Comparison of ENCODE assay signal across 2 cellular contexts in the genomic region with DNA sequence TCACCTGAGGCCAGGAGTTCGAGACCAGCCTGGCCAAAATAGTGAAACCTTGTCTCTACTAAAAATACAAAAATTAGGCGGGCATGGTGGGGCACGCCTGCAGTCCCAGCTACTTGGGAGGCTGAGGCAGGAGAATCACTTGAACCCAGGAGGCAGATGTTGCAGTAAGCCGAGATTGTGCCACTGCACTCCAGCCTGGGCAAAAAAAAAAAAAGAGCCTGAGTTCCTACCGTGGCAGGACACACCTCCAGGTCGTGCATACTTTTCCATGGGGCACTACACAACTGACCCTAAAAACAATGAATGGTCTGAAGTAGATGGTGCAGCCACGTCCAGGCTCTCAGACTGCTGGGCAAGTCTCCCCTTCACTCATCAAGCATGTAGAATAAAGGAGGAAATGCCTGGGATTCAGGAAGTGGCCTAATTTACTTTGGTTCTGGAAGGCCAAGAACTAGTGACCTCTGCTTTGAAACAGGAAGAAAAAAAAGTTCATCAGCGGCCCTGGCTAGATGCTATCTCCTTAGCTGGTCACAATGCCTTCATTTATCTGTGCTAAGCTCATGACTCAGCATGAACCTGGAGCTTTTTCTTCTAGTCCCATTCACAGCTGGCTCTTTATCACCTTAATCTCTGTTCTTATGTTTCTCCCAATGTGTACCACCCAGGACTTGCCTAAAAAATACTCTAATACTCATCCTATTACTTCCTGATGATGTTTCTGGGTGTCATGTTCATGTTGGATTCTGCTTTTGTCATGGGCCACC.
TF ChIP-seq lines count a peak whose summit lies in the region.

No MANE protein-coding gene starts in this region.

TF ChIP-seq in K562, 482 proteins besides CTCF, POLR2A, EP300 and RAD21 (continued from another document and continues in another):
- no peak for TF ChIP-seq REST (CRISPR knock-in tag; IDR thresholded peaks at IDR 0.05; ENCODE audit: low read depth)
- no peak for TF ChIP-seq ZSCAN32 (CRISPR knock-in tag; IDR thresholded peaks at IDR 0.05)
- TF ChIP-seq PTRF (tag; IDR thresholded peaks at IDR 0.05): no peak
- no peak for TF ChIP-seq ARNT (IDR thresholded peaks at IDR 0.05)
- TF ChIP-seq ZNF12 (CRISPR knock-in tag; IDR thresholded peaks at IDR 0.05): no peak
- TF ChIP-seq U2AF2 (optimal IDR thresholded peaks at IDR 0.05; ENCODE audit: low read depth, low read length): no peak
- TF ChIP-seq ELK3 (CRISPR knock-in tag; IDR thresholded peaks at IDR 0.05): no peak
- TF ChIP-seq PHF21A (IDR thresholded peaks at IDR 0.05; ENCODE audit: borderline replicate concordance, low read depth): no peak
- TF ChIP-seq ZNF146 (CRISPR knock-in tag; IDR thresholded peaks at IDR 0.05; ENCODE audit: unreplicated experiment): no peak
- peak; percentile 53 for TF ChIP-seq MEIS2 (IDR thresholded peaks at IDR 0.05; ENCODE audit: partially characterized antibody)
- TF ChIP-seq CTCFL (IDR thresholded peaks at IDR 0.05; ENCODE audit: borderline replicate concordance, insufficient read depth, low read depth, low read length, poor library complexity, severe bottlenecking): no peak
- no peak for TF ChIP-seq ESRRB (CRISPR knock-in tag; IDR thresholded peaks at IDR 0.05; ENCODE audit: borderline replicate concordance)
- no peak for TF ChIP-seq FOXO4 (CRISPR knock-in tag; IDR thresholded peaks at IDR 0.05)
- TF ChIP-seq, protein P1, sequence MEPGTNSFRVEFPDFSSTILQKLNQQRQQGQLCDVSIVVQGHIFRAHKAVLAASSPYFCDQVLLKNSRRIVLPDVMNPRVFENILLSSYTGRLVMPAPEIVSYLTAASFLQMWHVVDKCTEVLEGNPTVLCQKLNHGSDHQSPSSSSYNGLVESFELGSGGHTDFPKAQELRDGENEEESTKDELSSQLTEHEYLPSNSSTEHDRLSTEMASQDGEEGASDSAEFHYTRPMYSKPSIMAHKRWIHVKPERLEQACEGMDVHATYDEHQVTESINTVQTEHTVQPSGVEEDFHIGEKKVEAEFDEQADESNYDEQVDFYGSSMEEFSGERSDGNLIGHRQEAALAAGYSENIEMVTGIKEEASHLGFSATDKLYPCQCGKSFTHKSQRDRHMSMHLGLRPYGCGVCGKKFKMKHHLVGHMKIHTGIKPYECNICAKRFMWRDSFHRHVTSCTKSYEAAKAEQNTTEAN (CRISPR knock-in tag; IDR thresholded peaks at IDR 0.05): no peak

TF ChIP-seq in HepG2, 621 proteins besides CTCF, POLR2A, EP300 and RAD21 (continued from another document and continues in another):
- TF ChIP-seq TFAP4 (IDR thresholded peaks at IDR 0.05; ENCODE audit: borderline replicate concordance, low read depth): peak; percentile 94
- no peak for TF ChIP-seq ZNF781 (CRISPR knock-in tag; IDR thresholded peaks at IDR 0.05; ENCODE audit: borderline replicate concordance, not compliant biosample characterization)
- TF ChIP-seq, protein P2, sequence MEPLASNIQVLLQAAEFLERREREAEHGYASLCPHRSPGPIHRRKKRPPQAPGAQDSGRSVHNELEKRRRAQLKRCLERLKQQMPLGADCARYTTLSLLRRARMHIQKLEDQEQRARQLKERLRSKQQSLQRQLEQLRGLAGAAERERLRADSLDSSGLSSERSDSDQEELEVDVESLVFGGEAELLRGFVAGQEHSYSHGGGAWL (CRISPR knock-in tag; IDR thresholded peaks at IDR 0.05): peak; percentile 47; the same call in 1 of the 2 replicates
- peak; percentile 4; the same call in 1 of the 2 replicates for TF ChIP-seq LCORL (IDR thresholded peaks at IDR 0.05)
- TF ChIP-seq LCORL (CRISPR knock-in tag; IDR thresholded peaks at IDR 0.05): peak; percentile 74
- 0 out of 2 replicates have a peak, but pooled peaks have one; percentile 44 for TF ChIP-seq ZNF318 (CRISPR knock-in tag; IDR thresholded peaks at IDR 0.05)
- TF ChIP-seq ZNF800 (CRISPR knock-in tag; IDR thresholded peaks at IDR 0.05): peak; percentile 62; the same call in 1 of the 2 replicates
- TF ChIP-seq FOSL2 (CRISPR knock-in tag; IDR thresholded peaks at IDR 0.05): peak; percentile 90
- TF ChIP-seq, protein P3, sequence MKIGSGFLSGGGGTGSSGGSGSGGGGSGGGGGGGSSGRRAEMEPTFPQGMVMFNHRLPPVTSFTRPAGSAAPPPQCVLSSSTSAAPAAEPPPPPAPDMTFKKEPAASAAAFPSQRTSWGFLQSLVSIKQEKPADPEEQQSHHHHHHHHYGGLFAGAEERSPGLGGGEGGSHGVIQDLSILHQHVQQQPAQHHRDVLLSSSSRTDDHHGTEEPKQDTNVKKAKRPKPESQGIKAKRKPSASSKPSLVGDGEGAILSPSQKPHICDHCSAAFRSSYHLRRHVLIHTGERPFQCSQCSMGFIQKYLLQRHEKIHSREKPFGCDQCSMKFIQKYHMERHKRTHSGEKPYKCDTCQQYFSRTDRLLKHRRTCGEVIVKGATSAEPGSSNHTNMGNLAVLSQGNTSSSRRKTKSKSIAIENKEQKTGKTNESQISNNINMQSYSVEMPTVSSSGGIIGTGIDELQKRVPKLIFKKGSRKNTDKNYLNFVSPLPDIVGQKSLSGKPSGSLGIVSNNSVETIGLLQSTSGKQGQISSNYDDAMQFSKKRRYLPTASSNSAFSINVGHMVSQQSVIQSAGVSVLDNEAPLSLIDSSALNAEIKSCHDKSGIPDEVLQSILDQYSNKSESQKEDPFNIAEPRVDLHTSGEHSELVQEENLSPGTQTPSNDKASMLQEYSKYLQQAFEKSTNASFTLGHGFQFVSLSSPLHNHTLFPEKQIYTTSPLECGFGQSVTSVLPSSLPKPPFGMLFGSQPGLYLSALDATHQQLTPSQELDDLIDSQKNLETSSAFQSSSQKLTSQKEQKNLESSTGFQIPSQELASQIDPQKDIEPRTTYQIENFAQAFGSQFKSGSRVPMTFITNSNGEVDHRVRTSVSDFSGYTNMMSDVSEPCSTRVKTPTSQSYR (CRISPR knock-in tag; IDR thresholded peaks at IDR 0.05; ENCODE audit: borderline replicate concordance): peak; percentile 15; the same call in 1 of the 2 replicates
- TF ChIP-seq ZNF44 (CRISPR knock-in tag; IDR thresholded peaks at IDR 0.05): peak; percentile 62; the same call in 1 of the 2 replicates
- TF ChIP-seq ZNF10 (CRISPR knock-in tag; IDR thresholded peaks at IDR 0.05; ENCODE audit: borderline replicate concordance, low read depth): no peak
- TF ChIP-seq ZNF512 (CRISPR knock-in tag; IDR thresholded peaks at IDR 0.05): 0 out of 2 replicates have a peak, but pooled peaks have one; percentile 11
- no peak for TF ChIP-seq HOXA7 (CRISPR knock-in tag; IDR thresholded peaks at IDR 0.05)
- TF ChIP-seq SYNCRIP (IDR thresholded peaks at IDR 0.05; ENCODE audit: insufficient read depth, low read depth, low read length): no peak
- no peak for TF ChIP-seq KLF11 (CRISPR knock-in tag; IDR thresholded peaks at IDR 0.05)
- peak; percentile 97 for TF ChIP-seq RCOR2 (CRISPR knock-in tag; IDR thresholded peaks at IDR 0.05)
